In genomic region chr16:27723711-27724490, GRCh38 we compare ENCODE assay signal across 15 cellular contexts.
DNase-seq lines count a peak whose midpoint lies in the region; ATAC-seq and TF ChIP-seq lines count a peak whose summit lies in the region.
"Had no signal": no experiment of that assay in that cellular context is flagged by ENCODE, and none has a peak within 500 bp of the region (broad histone marks: within the 10 kb centered on the region; RNA-seq: fewer than 3 reads in every experiment).

No MANE protein-coding gene starts in this region.

- no peak overlapping the region for H3K27ac ChIP-seq in colonic mucosa
- H3K27ac ChIP-seq in parathyroid adenoma, result peak overlapping the region; percentile 60
- H3K27ac ChIP-seq: brain microvascular endothelial cell had no signal

- no peaks in the 10 kb centered on the region for H3K27me3 ChIP-seq in colonic mucosa
- H3K27me3 ChIP-seq in parathyroid adenoma (ENCODE audit: control insufficient read depth, insufficient read depth, low read length), result no peaks in the 10 kb centered on the region
- H3K27me3 ChIP-seq: brain microvascular endothelial cell had no signal

- no peak for ATAC-seq in HG03432 (IDR thresholded peaks at IDR 0.05; ENCODE audit: unreplicated experiment)
- ATAC-seq in HG02840 (IDR thresholded peaks at IDR 0.05; ENCODE audit: low FRiP score, unreplicated experiment), result no peak
- ATAC-seq: activated T-cell treated with anti-CD3 and anti-CD28 coated beads, Interleukin-2, amount 50 U/mL, for 4 hours had no signal

- no peak overlapping the region for H3K4me2 ChIP-seq in parathyroid adenoma (ENCODE audit: low read length)

- H3K9ac ChIP-seq in colonic mucosa (ENCODE audit: low read depth in 2 of 2, low read length in 2 of 2), result peak overlapping the region in 1 of 2 donors; percentile 51
- no peak overlapping the region for H3K9ac ChIP-seq in parathyroid adenoma

- intact Hi-C loops in colonic mucosa (cut with DNase I), result no loop called here

- H3K4me3 ChIP-seq in colonic mucosa (no peak overlapping the region), parathyroid adenoma (ENCODE audit: low read depth, low read length) (no peak overlapping the region)

- peak overlapping the region; percentile 33 for H2AFZ ChIP-seq in parathyroid adenoma

- peaks cover 3% of the 10 kb centered on the region for H3K4me1 ChIP-seq in colonic mucosa
- peaks cover 10% of the 10 kb centered on the region for H3K4me1 ChIP-seq in parathyroid adenoma

- TF ChIP-seq CTCF in colonic mucosa (IDR thresholded peaks at IDR 0.05) (no peak), parathyroid adenoma (IDR thresholded peaks at IDR 0.05) (no peak)

- DNase-seq in DMS79 treated with DMSO at 0.1 percent for 48 hours (lab: John Stamatoyannopoulos, UW) (peak; percentile 62), NCI-H2171 treated with DMSO at 0.1 percent for 48 hours (lab: John Stamatoyannopoulos, UW) (peak; percentile 77), colonic mucosa (peak; percentile 32), NCI-H2081 (lab: John Stamatoyannopoulos, UW) (no peak)
- DNase-seq in stimulated activated naive CD4-positive, alpha-beta T cell (lab: John Stamatoyannopoulos, UW), result no peak
- DNase-seq: activated T-cell treated with anti-CD3 and anti-CD28 coated beads, Interleukin-2, amount 50 U/mL, for 4 hours; brain microvascular endothelial cell; CD4-positive, CD25-positive, alpha-beta regulatory T cell; H7; naive B cell; NCI-H1436; stimulated activated CD4-positive, alpha-beta T cell treated with anti-CD3 and anti-CD28 coated beads, Interleukin-12 subunit alpha, Interleukin-12 subunit beta, amount 100 ng/mL, for 4 hours had no signal

- no peaks in the 10 kb centered on the region for H3K79me2 ChIP-seq in parathyroid adenoma

- H3K9me3 ChIP-seq in colonic mucosa (no peaks in the 10 kb centered on the region), parathyroid adenoma (ENCODE audit: control insufficient read depth, low read length) (no peaks in the 10 kb centered on the region)

- no peaks in the 10 kb centered on the region for H3K36me3 ChIP-seq in colonic mucosa
- no peaks in the 10 kb centered on the region for H3K36me3 ChIP-seq in parathyroid adenoma (ENCODE audit: control insufficient read depth, insufficient read depth, low read length)
- H3K36me3 ChIP-seq: brain microvascular endothelial cell had no signal

Comparison
In these comparisons a context has a peak if more than half of its experiments do, and no peak if none do; other contexts are left out.
1. DNase-seq: peak in DMS79 treated with DMSO at 0.1 percent for 48 hours (single experiment), NCI-H2171 treated with DMSO at 0.1 percent for 48 hours (single experiment) and colonic mucosa (single experiment); none in stimulated activated naive CD4-positive, alpha-beta T cell (0 of 6) and NCI-H2081 (0 of 2).